ENCODE assay signal across 1 cellular context in the genomic region with DNA sequence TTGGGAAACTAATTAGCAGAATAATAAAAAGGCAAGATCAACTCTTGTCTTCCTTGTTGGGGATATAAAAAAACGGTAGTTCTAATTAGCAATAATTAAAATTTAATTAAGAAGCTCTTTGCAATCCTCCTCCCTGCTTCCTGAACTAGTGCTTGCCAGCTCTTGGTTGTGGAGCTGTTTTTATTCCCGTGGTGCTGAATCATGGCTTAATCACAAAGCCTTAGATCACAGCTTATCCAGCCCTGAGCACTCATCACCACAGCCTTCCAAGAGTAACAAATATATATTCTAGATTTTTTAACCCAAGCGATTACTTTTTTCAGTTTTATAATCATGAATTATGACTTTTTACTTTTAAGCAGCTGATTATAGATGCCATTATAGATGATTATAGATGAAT.
TF ChIP-seq lines count a peak whose summit lies in the region.

No MANE protein-coding gene starts in this region.

TF ChIP-seq in HepG2, 621 proteins besides CTCF, POLR2A, EP300 and RAD21 (continued from another document):
- TF ChIP-seq, protein P1, sequence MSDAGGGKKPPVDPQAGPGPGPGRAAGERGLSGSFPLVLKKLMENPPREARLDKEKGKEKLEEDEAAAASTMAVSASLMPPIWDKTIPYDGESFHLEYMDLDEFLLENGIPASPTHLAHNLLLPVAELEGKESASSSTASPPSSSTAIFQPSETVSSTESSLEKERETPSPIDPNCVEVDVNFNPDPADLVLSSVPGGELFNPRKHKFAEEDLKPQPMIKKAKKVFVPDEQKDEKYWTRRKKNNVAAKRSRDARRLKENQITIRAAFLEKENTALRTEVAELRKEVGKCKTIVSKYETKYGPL (CRISPR knock-in tag; IDR thresholded peaks at IDR 0.05): no peak
- TF ChIP-seq, protein P2, sequence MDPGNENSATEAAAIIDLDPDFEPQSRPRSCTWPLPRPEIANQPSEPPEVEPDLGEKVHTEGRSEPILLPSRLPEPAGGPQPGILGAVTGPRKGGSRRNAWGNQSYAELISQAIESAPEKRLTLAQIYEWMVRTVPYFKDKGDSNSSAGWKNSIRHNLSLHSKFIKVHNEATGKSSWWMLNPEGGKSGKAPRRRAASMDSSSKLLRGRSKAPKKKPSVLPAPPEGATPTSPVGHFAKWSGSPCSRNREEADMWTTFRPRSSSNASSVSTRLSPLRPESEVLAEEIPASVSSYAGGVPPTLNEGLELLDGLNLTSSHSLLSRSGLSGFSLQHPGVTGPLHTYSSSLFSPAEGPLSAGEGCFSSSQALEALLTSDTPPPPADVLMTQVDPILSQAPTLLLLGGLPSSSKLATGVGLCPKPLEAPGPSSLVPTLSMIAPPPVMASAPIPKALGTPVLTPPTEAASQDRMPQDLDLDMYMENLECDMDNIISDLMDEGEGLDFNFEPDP (CRISPR knock-in tag; conservative IDR thresholded peaks at IDR 0.05): no peak
- peak; percentile 95 for TF ChIP-seq MIER2 (CRISPR knock-in tag; IDR thresholded peaks at IDR 0.05)
- TF ChIP-seq, protein P3, sequence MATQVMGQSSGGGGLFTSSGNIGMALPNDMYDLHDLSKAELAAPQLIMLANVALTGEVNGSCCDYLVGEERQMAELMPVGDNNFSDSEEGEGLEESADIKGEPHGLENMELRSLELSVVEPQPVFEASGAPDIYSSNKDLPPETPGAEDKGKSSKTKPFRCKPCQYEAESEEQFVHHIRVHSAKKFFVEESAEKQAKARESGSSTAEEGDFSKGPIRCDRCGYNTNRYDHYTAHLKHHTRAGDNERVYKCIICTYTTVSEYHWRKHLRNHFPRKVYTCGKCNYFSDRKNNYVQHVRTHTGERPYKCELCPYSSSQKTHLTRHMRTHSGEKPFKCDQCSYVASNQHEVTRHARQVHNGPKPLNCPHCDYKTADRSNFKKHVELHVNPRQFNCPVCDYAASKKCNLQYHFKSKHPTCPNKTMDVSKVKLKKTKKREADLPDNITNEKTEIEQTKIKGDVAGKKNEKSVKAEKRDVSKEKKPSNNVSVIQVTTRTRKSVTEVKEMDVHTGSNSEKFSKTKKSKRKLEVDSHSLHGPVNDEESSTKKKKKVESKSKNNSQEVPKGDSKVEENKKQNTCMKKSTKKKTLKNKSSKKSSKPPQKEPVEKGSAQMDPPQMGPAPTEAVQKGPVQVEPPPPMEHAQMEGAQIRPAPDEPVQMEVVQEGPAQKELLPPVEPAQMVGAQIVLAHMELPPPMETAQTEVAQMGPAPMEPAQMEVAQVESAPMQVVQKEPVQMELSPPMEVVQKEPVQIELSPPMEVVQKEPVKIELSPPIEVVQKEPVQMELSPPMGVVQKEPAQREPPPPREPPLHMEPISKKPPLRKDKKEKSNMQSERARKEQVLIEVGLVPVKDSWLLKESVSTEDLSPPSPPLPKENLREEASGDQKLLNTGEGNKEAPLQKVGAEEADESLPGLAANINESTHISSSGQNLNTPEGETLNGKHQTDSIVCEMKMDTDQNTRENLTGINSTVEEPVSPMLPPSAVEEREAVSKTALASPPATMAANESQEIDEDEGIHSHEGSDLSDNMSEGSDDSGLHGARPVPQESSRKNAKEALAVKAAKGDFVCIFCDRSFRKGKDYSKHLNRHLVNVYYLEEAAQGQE (IDR thresholded peaks at IDR 0.05; ENCODE audit: borderline replicate concordance in 1 of 2, low read depth in 1 of 2, low read length in 2 of 2): peak; percentile 38 to 93
